Comparison of ENCODE assay signal across 14 cellular contexts in genomic region chr22:49655168-49655812, GRCh38.
DNase-seq lines count a peak whose midpoint lies in the region; ATAC-seq and TF ChIP-seq lines count a peak whose summit lies in the region.
"Had no signal": no experiment of that assay in that cellular context is flagged by ENCODE, and none has a peak within 500 bp of the region (broad histone marks: within the 10 kb centered on the region; RNA-seq: fewer than 3 reads in every experiment).

No MANE protein-coding gene starts in this region.

- no peaks in the 10 kb centered on the region for H3K36me3 ChIP-seq in suprapubic skin
- H3K36me3 ChIP-seq: BE2C had no signal

- no peak overlapping the region for H3K27ac Mint-ChIP-seq in activated naive CD4-positive, alpha-beta T cell treated with anti-CD3 and anti-CD28 coated beads, Interleukin-2, amount 50 U/mL, for 24 hours
- H3K27ac Mint-ChIP-seq in activated naive CD4-positive, alpha-beta T cell treated with anti-CD3 and anti-CD28 coated beads, Interleukin-2, amount 50 U/mL, for 72 hours, result peak overlapping the region in 1 of 2 donors; percentile 90
- peak overlapping the region in 1 of 2 donors; percentile 82 for H3K27ac Mint-ChIP-seq in effector memory CD8-positive, alpha-beta T cell

- peaks cover 37% of the 10 kb centered on the region for H3K4me1 Mint-ChIP-seq in activated naive CD4-positive, alpha-beta T cell treated with anti-CD3 and anti-CD28 coated beads, Interleukin-2, amount 50 U/mL, for 24 hours
- H3K4me1 Mint-ChIP-seq in effector memory CD8-positive, alpha-beta T cell (ENCODE audit: low read depth in 2 of 2), result peaks cover 19 to 26% of the 10 kb centered on the region in 2 donors

- H3K4me3 Mint-ChIP-seq in activated naive CD4-positive, alpha-beta T cell treated with anti-CD3 and anti-CD28 coated beads, Interleukin-2, amount 50 U/mL, for 24 hours, result peak overlapping the region; percentile 96
- H3K4me3 Mint-ChIP-seq in effector memory CD8-positive, alpha-beta T cell, result peak overlapping the region; percentile 90 to 93

- TF ChIP-seq EP300 in suprapubic skin (IDR thresholded peaks at IDR 0.05), result no peak

- no peak overlapping the region for H3K4me3 ChIP-seq in NB4 (ENCODE audit: low read depth, low read length)
- peak overlapping the region; percentile 45 for H3K4me3 ChIP-seq in suprapubic skin

- TF ChIP-seq POLR2A in NB4 (IDR thresholded peaks at IDR 0.05; ENCODE audit: extremely low read depth, insufficient read length) (no peak), suprapubic skin (IDR thresholded peaks at IDR 0.05) (no peak)

- no peak for ATAC-seq in activated naive CD4-positive, alpha-beta T cell treated with anti-CD3 and anti-CD28 coated beads, Interleukin-2, amount 50 U/mL, for 72 hours
- ATAC-seq in effector memory CD8-positive, alpha-beta T cell (replicated peaks), result no peak
- ATAC-seq in GM21723 (IDR thresholded peaks at IDR 0.05; ENCODE audit: unreplicated experiment), result no peak

- H3K27me3 ChIP-seq in suprapubic skin, result peaks cover 18% of the 10 kb centered on the region

- TF ChIP-seq CTCF in NB4 (IDR thresholded peaks at IDR 0.05; ENCODE audit: low read depth, low read length), result no peak
- TF ChIP-seq CTCF in suprapubic skin (IDR thresholded peaks at IDR 0.05), result no peak

- H3K27ac ChIP-seq in suprapubic skin, result no peak overlapping the region
- H3K27ac ChIP-seq: parathyroid adenoma had no signal

- no peaks in the 10 kb centered on the region for H3K4me1 ChIP-seq in suprapubic skin
- H3K4me1 ChIP-seq: BE2C, parathyroid adenoma had no signal

- H3K27me3 Mint-ChIP-seq in activated naive CD4-positive, alpha-beta T cell treated with anti-CD3 and anti-CD28 coated beads, Interleukin-2, amount 50 U/mL, for 24 hours, result no peaks in the 10 kb centered on the region
- H3K27me3 Mint-ChIP-seq in effector memory CD8-positive, alpha-beta T cell, result no peaks in the 10 kb centered on the region

- no peaks in the 10 kb centered on the region for H3K9me3 ChIP-seq in suprapubic skin
- H3K9me3 ChIP-seq: BE2C had no signal

- H3K9me3 Mint-ChIP-seq in activated naive CD4-positive, alpha-beta T cell treated with anti-CD3 and anti-CD28 coated beads, Interleukin-2, amount 50 U/mL, for 24 hours, result no peaks in the 10 kb centered on the region
- H3K9me3 Mint-ChIP-seq in activated naive CD4-positive, alpha-beta T cell treated with anti-CD3 and anti-CD28 coated beads, Interleukin-2, amount 50 U/mL, for 72 hours, result no peaks in the 10 kb centered on the region
- no peaks in the 10 kb centered on the region for H3K9me3 Mint-ChIP-seq in effector memory CD8-positive, alpha-beta T cell

- DNase-seq in activated naive CD4-positive, alpha-beta T cell treated with anti-CD3 and anti-CD28 coated beads, Interleukin-2, amount 50 U/mL, for 72 hours (ENCODE audit: low spot score in 2 of 2), result no peak
- DNase-seq in NB4 (ENCODE audit: low read depth) (peak; percentile 15), suprapubic skin (ENCODE audit: low spot score in 2 of 2) (no peak), GOT3 (lab: John Stamatoyannopoulos, UW) (no peak), NCI-H1694 (lab: John Stamatoyannopoulos, UW) (no peak)
- no peak for DNase-seq in effector memory CD8-positive, alpha-beta T cell
- DNase-seq: EL, mesendoderm, NCI-H1417 treated with DMSO at 0.1 percent for 48 hours, NCI-H748 treated with DMSO at 0.1 percent for 48 hours had no signal

- H3K36me3 Mint-ChIP-seq in activated naive CD4-positive, alpha-beta T cell treated with anti-CD3 and anti-CD28 coated beads, Interleukin-2, amount 50 U/mL, for 24 hours, result peaks cover 14% of the 10 kb centered on the region
- peaks cover 17 to 31% of the 10 kb centered on the region in 2 donors for H3K36me3 Mint-ChIP-seq in activated naive CD4-positive, alpha-beta T cell treated with anti-CD3 and anti-CD28 coated beads, Interleukin-2, amount 50 U/mL, for 72 hours
- H3K36me3 Mint-ChIP-seq in effector memory CD8-positive, alpha-beta T cell (ENCODE audit: insufficient read depth), result peaks cover 5% of the 10 kb centered on the region

- 69% methylated on average over 19 of the region's 29 CpGs for WGBS in suprapubic skin
